ENCODE assay signal across 7 cellular contexts in the genomic region with DNA sequence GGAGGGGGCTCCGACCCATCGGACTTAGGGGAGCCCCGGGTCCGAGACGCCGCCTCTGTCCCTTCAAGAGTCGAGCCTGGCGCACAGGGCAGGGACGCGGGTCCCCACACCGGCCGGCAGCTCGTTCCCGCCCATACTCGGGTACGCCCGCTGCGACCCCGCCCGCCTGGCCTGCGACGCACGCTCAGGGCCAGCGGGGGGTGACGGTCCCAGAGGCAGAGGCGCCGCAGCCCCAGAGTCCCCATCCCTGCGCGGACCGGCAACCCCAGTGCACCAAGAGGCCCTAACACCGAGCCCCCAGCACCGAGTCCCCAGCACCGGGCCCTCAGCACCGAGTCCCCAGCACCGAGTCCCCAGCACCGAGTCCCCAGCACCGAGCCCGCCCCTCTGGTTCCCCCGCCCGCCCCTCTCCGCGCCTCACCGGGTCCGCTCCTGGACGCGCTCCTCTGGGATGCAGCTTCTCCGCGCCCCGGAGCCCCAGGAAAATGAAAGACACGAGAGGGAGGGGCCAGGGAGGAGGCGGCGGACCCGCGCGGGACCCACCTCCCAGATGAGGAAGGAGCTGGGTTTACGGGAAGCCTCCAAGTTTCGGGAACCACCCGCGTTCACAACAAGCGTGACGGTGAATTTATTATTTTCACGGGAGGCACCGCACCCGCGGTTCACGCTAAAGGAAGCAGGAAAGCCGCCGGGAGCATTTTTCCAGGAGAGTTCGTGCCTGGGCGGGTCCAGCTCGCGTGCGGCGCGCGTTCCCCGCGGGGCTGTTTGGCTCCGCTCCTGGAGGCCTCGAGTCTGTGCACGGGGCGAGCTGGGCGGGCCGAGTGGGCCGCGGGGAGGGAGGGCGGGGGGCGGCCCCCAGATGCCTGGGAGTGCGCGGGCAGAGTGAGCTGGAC. TPM values are rescaled to one million over a fixed set of nuclear protein-coding genes. Genes with fewer than 3 reads are reported as not detected.
DNase-seq lines count a peak whose midpoint lies in the region; ATAC-seq and TF ChIP-seq lines count a peak whose summit lies in the region.

A gene (minus strand): TSS at position 488 of the 893 bp plus-strand sequence. CDS start 6,526 bp downstream, outside the sequence.

- peak within 1 kb of the TSS; percentile 91 to 99 for H3K4me3 ChIP-seq in neutrophil (ENCODE audit: low read depth in 1 of 2, low read length in 1 of 2)

- no peak for DNase-seq in HEK293T (ENCODE audit: extremely low spot score)
- DNase-seq in T1000 (lab: John Stamatoyannopoulos, UW), result peak; percentile 72
- DNase-seq in fibroblast of peridontal ligament (ENCODE audit: extremely low read depth), result peak; percentile 65
- no peak for DNase-seq in endothelial cell (ENCODE audit: low spot score)
- DNase-seq in OCI-M1 (lab: John Stamatoyannopoulos, UW), result no peak

- no peak within 1 kb of the TSS for H3K27ac Mint-ChIP-seq in endothelial cell (ENCODE audit: unreplicated experiment)

- H3K9me3 Mint-ChIP-seq in endothelial cell (ENCODE audit: unreplicated experiment), result no peaks in the 10 kb centered on the region

- no peak for TF ChIP-seq CTCF in neutrophil (IDR thresholded peaks at IDR 0.05)
- TF ChIP-seq CTCF in endothelial cell (IDR thresholded peaks at IDR 0.05; ENCODE audit: unreplicated experiment), result no peak

- no peak for ATAC-seq in HG03457 (IDR thresholded peaks at IDR 0.05; ENCODE audit: unreplicated experiment)

- H3K27me3 ChIP-seq in neutrophil, result peaks cover 59% of the 10 kb centered on the region

- H3K27me3 Mint-ChIP-seq in endothelial cell (ENCODE audit: unreplicated experiment), result peaks cover 28% of the 10 kb centered on the region

- POLR2A ChIA-PET in HEK293T (lab: Yijun Ruan, JAX), result interaction anchor here (0.6 to 1.2 kb wide), 3 partner anchors 16 to 128 kb away, joined by 3 to 4 read pairs (median 3); a partner anchor contains a TSS

- peaks cover 2% of the 10 kb centered on the region for H3K4me1 Mint-ChIP-seq in endothelial cell (ENCODE audit: unreplicated experiment)

- CTCF ChIA-PET in HEK293T (lab: Yijun Ruan, JAX), result interaction anchor here (0.9 to 1.9 kb wide), 2 partner anchors 11 to 33 kb away, joined by 3 to 4 read pairs; no protein-coding TSS in a partner anchor

- no peak within 1 kb of the TSS for H3K4me3 Mint-ChIP-seq in endothelial cell (ENCODE audit: unreplicated experiment)

- H3K27ac ChIP-seq in neutrophil, result peak within 1 kb of the TSS; percentile 89

- H3K36me3 ChIP-seq in neutrophil, result no peaks in the 10 kb centered on the region

- no peaks in the 10 kb centered on the region for H3K9me3 ChIP-seq in neutrophil

- peaks cover 28 to 30% of the 10 kb centered on the region in 2 experiments for H3K4me1 ChIP-seq in neutrophil (ENCODE audit: control insufficient read depth in 1 of 2, insufficient read depth in 1 of 2, low read depth in 1 of 2, low read length in 1 of 2)

- no peaks in the 10 kb centered on the region for H3K36me3 Mint-ChIP-seq in endothelial cell (ENCODE audit: low read depth, unreplicated experiment)

TF ChIP-seq in HEK293T, 16 proteins besides CTCF, POLR2A, EP300 and RAD21:
- no peak for TF ChIP-seq FOXA1 (IDR thresholded peaks at IDR 0.05)
- no peak for TF ChIP-seq FOXM1 (IDR thresholded peaks at IDR 0.05; ENCODE audit: borderline replicate concordance)
- TF ChIP-seq FOXK2 (IDR thresholded peaks at IDR 0.05), result no peak
- peak; percentile 90 for TF ChIP-seq ARNT (IDR thresholded peaks at IDR 0.05)
- peak; percentile 73 for TF ChIP-seq TARDBP (IDR thresholded peaks at IDR 0.05)

RNA-seq across cellular contexts. Expression of the gene that starts here (rescaled TPM):
- not detected for total RNA-seq in endothelial cell (ENCODE audit: unreplicated experiment)

Comparison
In these comparisons a context has a peak if more than half of its experiments do, and no peak if none do; other contexts are left out.
1. DNase-seq: peak in T1000 (single experiment) and fibroblast of peridontal ligament (single experiment); none in HEK293T (single experiment), endothelial cell (single experiment) and OCI-M1 (single experiment).